In genomic region chr1:65817891-65818290, GRCh38 we compare ENCODE assay signal across 22 cellular contexts.
"Had no signal": no experiment of that assay in that cellular context is flagged by ENCODE, and none has a peak within 500 bp of the region (broad histone marks: within the 10 kb centered on the region; RNA-seq: fewer than 3 reads in every experiment).

No MANE protein-coding gene starts in this region.

- FAIRE-seq: keratinocyte had no signal

- ATAC-seq: left ventricle myocardium superior; lower lobe of right lung; mucosa of descending colon; natural killer cell treated with Interleukin-12 subunit alpha and Interleukin-12 subunit beta and Interleukin-15 and Interleukin-18, amount 100 ng/mL, for 72 hours; right cardiac atrium; stimulated activated memory B cell treated with anti-CD40 and anti-IgM and Interleukin-4, amounts not matched to agents 10 μg/mL and 1 μg/mL and 100 μg/mL, for 72 hours; stimulated activated naive CD8-positive, alpha-beta T cell treated with anti-CD3 and anti-CD28 coated beads, Interleukin-15, Interleukin-2, amounts not matched to agents 100 U/mL and 50 U/mL, for 24 hours had no signal

- H3K27ac ChIP-seq: lower lobe of right lung, neural progenitor cell, prostate gland, sigmoid colon, skin epidermis, spleen, testis, tibial artery had no signal

- H3K27me3 ChIP-seq: neural progenitor cell, sigmoid colon, spleen, testis, tibial artery had no signal

- H3K9me3 ChIP-seq: lower lobe of right lung, mucosa of descending colon, prostate gland, sigmoid colon, spleen, testis, tibial artery had no signal

- H3K27me3 Mint-ChIP-seq: memory B cell; naive B cell; stimulated activated memory B cell treated with anti-CD40 and anti-IgM and Interleukin-4, amounts not matched to agents 10 μg/mL and 1 μg/mL and 100 μg/mL, for 72 hours; type B pancreatic cell had no signal

- H3K4me3 Mint-ChIP-seq: memory B cell; naive B cell; natural killer cell treated with Interleukin-12 subunit alpha and Interleukin-12 subunit beta and Interleukin-15 and Interleukin-18, amount 100 ng/mL, for 72 hours; neural progenitor cell; stimulated activated memory B cell treated with anti-CD40 and anti-IgM and Interleukin-4, amounts not matched to agents 10 μg/mL and 1 μg/mL and 100 μg/mL, for 72 hours; type B pancreatic cell had no signal

- H3K9me3 Mint-ChIP-seq: neural progenitor cell; stimulated activated memory B cell treated with anti-CD40 and anti-IgM and Interleukin-4, amounts not matched to agents 10 μg/mL and 1 μg/mL and 100 μg/mL, for 72 hours; type B pancreatic cell had no signal

- DNase-seq: cortex of kidney; head of caudate nucleus; left ventricle myocardium superior; lower lobe of right lung; mucosa of descending colon; naive B cell; right cardiac atrium; sigmoid colon; spleen; stimulated activated CD4-positive, alpha-beta T cell treated with anti-CD3 and anti-CD28 coated beads, Interleukin-4, amount 100 ng/mL, for 4 hours; stimulated activated naive CD8-positive, alpha-beta T cell treated with anti-CD3 and anti-CD28 coated beads, Interleukin-15, Interleukin-2, amounts not matched to agents 100 U/mL and 50 U/mL, for 24 hours; substantia nigra; testis; tibial artery had no signal

- H3K4me1 ChIP-seq: lower lobe of right lung, neural progenitor cell, prostate gland, sigmoid colon, spleen, testis, tibial artery had no signal

- H3K36me3 Mint-ChIP-seq: memory B cell; naive B cell; neural progenitor cell; stimulated activated memory B cell treated with anti-CD40 and anti-IgM and Interleukin-4, amounts not matched to agents 10 μg/mL and 1 μg/mL and 100 μg/mL, for 72 hours; type B pancreatic cell had no signal

- H3K27ac Mint-ChIP-seq: memory B cell; naive B cell; natural killer cell treated with Interleukin-12 subunit alpha and Interleukin-12 subunit beta and Interleukin-15 and Interleukin-18, amount 100 ng/mL, for 72 hours; neural progenitor cell; stimulated activated memory B cell treated with anti-CD40 and anti-IgM and Interleukin-4, amounts not matched to agents 10 μg/mL and 1 μg/mL and 100 μg/mL, for 72 hours; type B pancreatic cell had no signal

- H3K36me3 ChIP-seq: lower lobe of right lung, neural progenitor cell, prostate gland, sigmoid colon, spleen, tibial artery had no signal

- H3K4me3 ChIP-seq: lower lobe of right lung, mucosa of descending colon, neural progenitor cell, prostate gland, sigmoid colon, skin epidermis, spleen, testis, tibial artery had no signal

- H3K4me1 Mint-ChIP-seq: memory B cell; naive B cell; stimulated activated memory B cell treated with anti-CD40 and anti-IgM and Interleukin-4, amounts not matched to agents 10 μg/mL and 1 μg/mL and 100 μg/mL, for 72 hours had no signal
